ENCODE assay signal across 30 cellular contexts in genomic region chr5:57191163-57191562, GRCh38.
"Had no signal": no experiment of that assay in that cellular context is flagged by ENCODE, and none has a peak within 500 bp of the region (broad histone marks: within the 10 kb centered on the region; RNA-seq: fewer than 3 reads in every experiment).

No MANE protein-coding gene starts in this region.

- H3K27ac Mint-ChIP-seq: activated B cell treated with CpG ODN at 0.5 μM for 24 hours; activated CD4-positive, alpha-beta memory T cell treated with anti-CD3 and anti-CD28 coated beads, Interleukin-2, amount 10 ng/mL, durations not matched to agents 7 days and 5 days; activated naive CD8-positive, alpha-beta T cell treated with anti-CD3 and anti-CD28 coated beads for 36 hours had no signal

- H3K27me3 ChIP-seq: breast epithelium, Peyer's patch, SJSA1 had no signal

- H3K4me3 Mint-ChIP-seq: activated B cell treated with CpG ODN at 0.5 μM for 24 hours; activated CD4-positive, alpha-beta memory T cell treated with anti-CD3 and anti-CD28 coated beads, Interleukin-2, amount 10 ng/mL, durations not matched to agents 7 days and 5 days; activated naive CD8-positive, alpha-beta T cell treated with anti-CD3 and anti-CD28 coated beads for 36 hours; T-helper 1 cell treated with Interleukin-12 subunit alpha and Interleukin-12 subunit beta and Interleukin-4 antibody, amounts not matched to agents 30 μg/mL and 1 μg/mL, for 36 hours had no signal

- H3K36me3 ChIP-seq: breast epithelium had no signal

- H3K4me3 ChIP-seq: breast epithelium, Peyer's patch, SJSA1 had no signal

- H3K9me3 Mint-ChIP-seq: activated CD4-positive, alpha-beta memory T cell treated with anti-CD3 and anti-CD28 coated beads, Interleukin-2, amount 10 ng/mL, durations not matched to agents 7 days and 5 days; T-helper 1 cell treated with Interleukin-12 subunit alpha and Interleukin-12 subunit beta and Interleukin-4 antibody, amounts not matched to agents 30 μg/mL and 1 μg/mL, for 36 hours had no signal

- DNase-seq: activated B cell treated with CpG ODN at 0.5 μM for 24 hours; activated CD4-positive, alpha-beta memory T cell treated with anti-CD3 and anti-CD28 coated beads, Interleukin-2, amount 10 ng/mL, durations not matched to agents 7 days and 5 days; activated CD4-positive, alpha-beta T cell treated with anti-CD3 and anti-CD28 coated beads for 1 hour; activated CD4-positive, alpha-beta T cell treated with anti-CD3 and anti-CD28 coated beads, Interleukin-2, amount 50 U/mL, for 1 hour; activated effector memory CD4-positive, alpha-beta T cell treated with Interleukin-2 at 50 U/mL for 16 hours; activated naive CD4-positive, alpha-beta T cell; activated naive CD8-positive, alpha-beta T cell treated with anti-CD3 and anti-CD28 coated beads for 36 hours; activated T-cell treated with anti-CD3 and anti-CD28 coated beads for 4 hours; aorta; caudate nucleus; Kasumi-1; KBM-7; NCI-H1092; NCI-H1417; NCI-H1930; NCI-H2171 treated with DMSO at 0.1 percent for 48 hours; NCI-H345; NCI-H510A; NCI-H69; NK-92 treated with Interleukin-12 subunit alpha and Interleukin-12 subunit beta, amount 100 ng/mL, for 24 hours; Peyer's patch; Right ventricle myocardium superior; SW 1271; T-helper 9 cell had no signal

- FAIRE-seq: TTC549 had no signal

- ATAC-seq: SK-N-SH treated with all-trans-retinoic acid at 6 μM for 48 hours had no signal

- H3K4me1 ChIP-seq: breast epithelium had no signal

- H3K27me3 Mint-ChIP-seq: activated B cell treated with CpG ODN at 0.5 μM for 24 hours; activated CD4-positive, alpha-beta memory T cell treated with anti-CD3 and anti-CD28 coated beads, Interleukin-2, amount 10 ng/mL, durations not matched to agents 7 days and 5 days; activated naive CD8-positive, alpha-beta T cell treated with anti-CD3 and anti-CD28 coated beads for 36 hours had no signal

- H3K9me3 ChIP-seq: breast epithelium, Peyer's patch, SJSA1 had no signal

- H3K27ac ChIP-seq: breast epithelium, Peyer's patch, RWPE1, SJSA1 had no signal
